Comparison of ENCODE assay signal across 8 cellular contexts in the genomic region with DNA sequence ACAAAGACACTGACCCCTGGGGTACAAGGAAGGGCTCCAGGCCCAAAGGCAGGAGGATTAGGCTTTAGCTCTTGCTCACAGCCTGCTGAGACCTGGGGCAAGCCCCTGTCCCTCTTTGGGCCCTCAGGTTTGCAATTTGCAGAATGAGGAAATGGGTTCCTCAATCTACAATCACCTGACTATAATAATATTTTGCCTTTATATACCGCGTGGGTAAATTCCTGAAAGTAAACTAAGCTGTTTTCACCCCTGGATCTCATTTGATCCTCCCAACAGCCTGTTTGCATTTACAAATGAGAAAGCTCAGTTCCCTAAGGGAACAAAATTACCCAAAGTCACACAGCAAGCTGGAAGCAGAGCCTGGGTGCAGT. TPM values are rescaled to one million over a fixed set of nuclear protein-coding genes. Genes with fewer than 3 reads are reported as not detected.
DNase-seq lines count a peak whose midpoint lies in the region; ATAC-seq and TF ChIP-seq lines count a peak whose summit lies in the region.

No MANE protein-coding gene starts in this region.

- H3K4me1 ChIP-seq in Karpas-422 (ENCODE audit: low read length) = peaks cover 20% of the 10 kb centered on the region
- peaks cover 11% of the 10 kb centered on the region for H3K4me1 ChIP-seq in neural progenitor cell

- peaks cover 6% of the 10 kb centered on the region for H3F3A ChIP-seq in neural progenitor cell (ENCODE audit: low read depth)

- intact Hi-C loops in dorsolateral prefrontal cortex (cut with DNase I) = loop anchor here (1.0 to 2.0 kb wide), 3 partner anchors 14 to 68 kb away; a partner anchor contains a TSS

- H3K4me1 Mint-ChIP-seq in neural progenitor cell = peaks cover 23% of the 10 kb centered on the region

- H3K9ac ChIP-seq in Karpas-422 (ENCODE audit: low read length) (peak overlapping the region; percentile 51), neural progenitor cell (no peak overlapping the region)

- H3K4me2 ChIP-seq in Karpas-422 (ENCODE audit: low read depth, low read length, poor library complexity, severe bottlenecking) (peak overlapping the region; percentile 69), neural progenitor cell (peak overlapping the region; percentile 57)

- H3K9me3 ChIP-seq in Karpas-422 (ENCODE audit: low read length) (no peaks in the 10 kb centered on the region), neural progenitor cell (ENCODE audit: low read depth) (no peaks in the 10 kb centered on the region)

- H3K27me3 ChIP-seq in Karpas-422 (ENCODE audit: low read length) (no peaks in the 10 kb centered on the region), dorsolateral prefrontal cortex (no peaks in the 10 kb centered on the region), neural progenitor cell (no peaks in the 10 kb centered on the region)

- peak; percentile 38 for DNase-seq in CD1c-positive myeloid dendritic cell (ENCODE audit: extremely low spot score)
- DNase-seq in Karpas-422 = no peak
- DNase-seq in dorsolateral prefrontal cortex = no peak
- peak; percentile 27 for DNase-seq in neural progenitor cell (ENCODE audit: low spot score)

- H3K27ac Mint-ChIP-seq in neural progenitor cell = peak overlapping the region; percentile 98

- H2AFZ ChIP-seq in Karpas-422 (ENCODE audit: low read length) (peak overlapping the region; percentile 68), neural progenitor cell (replicated peaks) (peak overlapping the region; percentile 84)

- H4K20me1 ChIP-seq in Karpas-422 (ENCODE audit: insufficient read depth, low read depth, low read length) (no peaks in the 10 kb centered on the region), neural progenitor cell (ENCODE audit: low read depth) (no peaks in the 10 kb centered on the region)

- ATAC-seq in HG02973 (IDR thresholded peaks at IDR 0.05; ENCODE audit: unreplicated experiment) (no peak), HG02571 (IDR thresholded peaks at IDR 0.05; ENCODE audit: unreplicated experiment) (no peak), HG03095 (IDR thresholded peaks at IDR 0.05; ENCODE audit: unreplicated experiment) (no peak), HG02623 (IDR thresholded peaks at IDR 0.05; ENCODE audit: unreplicated experiment) (no peak)

- peaks cover 1% of the 10 kb centered on the region for H3K27me3 Mint-ChIP-seq in neural progenitor cell (ENCODE audit: insufficient read depth, low read depth)

- no peaks in the 10 kb centered on the region for H3K9me2 ChIP-seq in Karpas-422 (replicated peaks; ENCODE audit: insufficient read depth, low read length)

- H3K36me3 ChIP-seq in Karpas-422 (ENCODE audit: insufficient read depth, low read length) = no peaks in the 10 kb centered on the region
- no peaks in the 10 kb centered on the region for H3K36me3 ChIP-seq in neural progenitor cell

- H3K79me2 ChIP-seq in Karpas-422 (ENCODE audit: low read length) (no peaks in the 10 kb centered on the region), neural progenitor cell (ENCODE audit: low read depth) (no peaks in the 10 kb centered on the region)

- TF ChIP-seq CTCF in dorsolateral prefrontal cortex (IDR thresholded peaks at IDR 0.05 in 54 of 56, conservative IDR thresholded peaks at IDR 0.05 in 2 of 56; ENCODE audit: low read depth in 1 of 56, partially characterized antibody in 56 of 56) (no peak), neural progenitor cell (IDR thresholded peaks at IDR 0.05) (no peak)

- no peaks in the 10 kb centered on the region for H3K36me3 Mint-ChIP-seq in neural progenitor cell

- peak overlapping the region; percentile 71 for H3K4me3 ChIP-seq in Karpas-422 (ENCODE audit: low read length)
- peak overlapping the region; percentile 45 to 90 (median 72) for H3K4me3 ChIP-seq in dorsolateral prefrontal cortex
- peak overlapping the region; percentile 64 for H3K4me3 ChIP-seq in neural progenitor cell

- peak overlapping the region; percentile 98 for H3K4me3 Mint-ChIP-seq in neural progenitor cell

- H3K27ac ChIP-seq in Karpas-422 (ENCODE audit: low read length) = peak overlapping the region; percentile 24; the same call in 1 of the 2 replicates
- peak overlapping the region; percentile 92 to 100 (median 98) for H3K27ac ChIP-seq in dorsolateral prefrontal cortex
- H3K27ac ChIP-seq in neural progenitor cell = no peak overlapping the region

- no peaks in the 10 kb centered on the region for H3K9me3 Mint-ChIP-seq in neural progenitor cell

RNA-seq across cellular contexts. Expression of a gene that starts 0.8 kb away (rescaled TPM):
- total RNA-seq in Karpas-422 (2014; rRNA removed; shearing (Covaris generic); ENCODE audit: low replicate concordance) = 4.3 and 4.7 TPM in 2 replicates
- 100 to 1,000 TPM in 2 of 120 experiments, 10 to 100 TPM in 118; 31.5 to 113 (median 51.1) TPM for total RNA-seq in dorsolateral prefrontal cortex
- total RNA-seq in neural progenitor cell (ENCODE audit: low replicate concordance) = 13.0 and 17.7 TPM in 2 replicates

RNA-seq across cellular contexts. Expression of a gene that starts 21.1 kb away (rescaled TPM):
- total RNA-seq in Karpas-422 (2014; rRNA removed; shearing (Covaris generic); ENCODE audit: low replicate concordance) = 14.8 and 20.2 TPM in 2 replicates
- 10 to 100 TPM; 17.7 to 47.0 (median 30.9) TPM for total RNA-seq in dorsolateral prefrontal cortex
- 20.5 and 38.0 TPM in 2 replicates for total RNA-seq in neural progenitor cell (ENCODE audit: low replicate concordance)

RNA-seq across cellular contexts. Expression of a gene that starts 40.9 kb away (rescaled TPM):
- 76.1 and 103 TPM in 2 replicates for total RNA-seq in Karpas-422 (2014; rRNA removed; shearing (Covaris generic); ENCODE audit: low replicate concordance)
- total RNA-seq in dorsolateral prefrontal cortex (100 to 1,000 TPM in 8 of 120 experiments, 10 to 100 TPM in 112; 42.2 to 126 (median 68.6) TPM), neural progenitor cell (ENCODE audit: low replicate concordance) (17.6 and 46.1 TPM in 2 replicates)

Comparison
In these comparisons a context has a peak if more than half of its experiments do, and no peak if none do; other contexts are left out.
1. DNase-seq: peak in CD1c-positive myeloid dendritic cell (single experiment) and neural progenitor cell (single experiment); none in Karpas-422 (single experiment) and dorsolateral prefrontal cortex (0 of 10).
2. Peak in every context shown above with its lines, with median percentiles within 50 percentile points of each other: H3K4me3 ChIP-seq.